In the genomic region with DNA sequence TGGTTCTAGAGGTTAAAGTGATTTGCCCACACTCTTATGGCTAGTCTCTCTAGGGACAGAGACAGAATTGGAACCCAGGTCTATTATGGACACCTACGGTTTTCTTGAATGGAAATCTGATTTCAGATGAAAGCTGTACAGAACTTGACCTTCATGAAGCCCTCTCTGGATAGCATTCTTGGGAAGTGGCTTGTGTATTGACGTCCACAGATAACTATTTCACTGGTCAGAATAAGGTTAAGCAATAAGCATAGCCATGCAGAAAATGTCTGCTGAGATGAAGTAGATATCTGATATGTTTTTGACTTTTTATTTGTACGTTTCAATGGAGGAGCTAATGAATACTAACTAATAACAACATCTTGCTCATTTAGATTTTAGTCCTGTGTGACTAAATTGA, we compare ENCODE assay signal across 8 cellular contexts. TPM values are rescaled to one million over a fixed set of nuclear protein-coding genes. Genes with fewer than 3 reads are reported as not detected.
DNase-seq lines count a peak whose midpoint lies in the region; ATAC-seq and TF ChIP-seq lines count a peak whose summit lies in the region.

No MANE protein-coding gene starts in this region.

- H3K27me3 ChIP-seq in HCT116 (ENCODE audit: insufficient read depth, low read length), result no peaks in the 10 kb centered on the region
- no peaks in the 10 kb centered on the region for H3K27me3 ChIP-seq in cardiac muscle cell
- no peaks in the 10 kb centered on the region for H3K27me3 ChIP-seq in skeletal muscle satellite cell (ENCODE audit: control insufficient read depth, insufficient read depth, low read length)

- TF ChIP-seq POLR2A in HCT116 (IDR thresholded peaks at IDR 0.05; ENCODE audit: borderline replicate concordance, extremely low read depth, insufficient read depth, insufficient read length), result no peak

- no peaks in the 10 kb centered on the region for H3K36me3 Mint-ChIP-seq in activated CD4-positive, alpha-beta memory T cell treated with anti-CD3 and anti-CD28 coated beads, Interleukin-2, amount 10 ng/mL, durations not matched to agents 7 days and 5 days (ENCODE audit: low read depth)

- DNase-seq in HCT116 (ENCODE audit: low read depth, low spot score) (no peak), cardiac muscle cell (ENCODE audit: low read depth in 1 of 2, low spot score in 1 of 2) (peak in 1 of 2 donors; percentile 76), NCI-H524 (lab: John Stamatoyannopoulos, UW) (no peak), COR-L47 (lab: John Stamatoyannopoulos, UW) (no peak), A172 (ENCODE audit: low spot score) (no peak)
- no peak for DNase-seq in activated CD4-positive, alpha-beta memory T cell treated with anti-CD3 and anti-CD28 coated beads, Interleukin-2, amount 10 ng/mL, durations not matched to agents 7 days and 5 days
- DNase-seq in stimulated activated CD4-positive, alpha-beta T cell treated with anti-CD3 and anti-CD28 coated beads, Interleukin-2, amount 100 ng/mL, for 24 hours, result no peak

- H3K36me3 ChIP-seq in HCT116 (ENCODE audit: control insufficient read depth in 1 of 2, insufficient read depth in 2 of 2, low read length in 2 of 2) (no peaks in the 10 kb centered on the region), cardiac muscle cell (peaks cover 11% of the 10 kb centered on the region), skeletal muscle satellite cell (ENCODE audit: insufficient read depth, low read length) (peaks cover 9% of the 10 kb centered on the region)

- no TSS peak for BruUV-seq in HCT116 (replicated peaks; lab: Mats Ljungman, UMichigan)

- no peak overlapping the region for H2AFZ ChIP-seq in HCT116 (ENCODE audit: low read depth, low read length, poor library complexity, severe bottlenecking)

- peaks cover 22% of the 10 kb centered on the region for H3K4me1 Mint-ChIP-seq in activated CD4-positive, alpha-beta memory T cell treated with anti-CD3 and anti-CD28 coated beads, Interleukin-2, amount 10 ng/mL, durations not matched to agents 7 days and 5 days

- H3K9ac ChIP-seq in HCT116 (ENCODE audit: low read length) (peak overlapping the region; percentile 64), skeletal muscle satellite cell (ENCODE audit: low read depth, low read length) (peak overlapping the region; percentile 96)

- RAD21 ChIA-PET in HCT116 (lab: Charles Lee; ENCODE audit: low non-redundant PET in 1 of 2, low total read pairs in 2 of 2, uncharacterized antibody in 2 of 2, unreplicated experiment in 2 of 2), result no interaction called here

- intact Hi-C loops in HCT116 (cut with micrococcal nuclease), result no loop called here

- H3K4me1 ChIP-seq in HCT116 (ENCODE audit: control insufficient read depth in 1 of 2, insufficient read depth in 2 of 2, low read length in 2 of 2) (peaks cover 19 to 29% of the 10 kb centered on the region in 2 experiments), cardiac muscle cell (ENCODE audit: low read depth) (peaks cover 23% of the 10 kb centered on the region), skeletal muscle satellite cell (ENCODE audit: control insufficient read depth, insufficient read depth, low read length) (peaks cover 45% of the 10 kb centered on the region)

- H3K27ac ChIP-seq in HCT116 (ENCODE audit: low read depth, low read length) (peak overlapping the region; percentile 79; the same call in 1 of the 2 replicates), cardiac muscle cell (peak overlapping the region; percentile 85)

- peaks cover 47% of the 10 kb centered on the region for H3K27me3 Mint-ChIP-seq in activated CD4-positive, alpha-beta memory T cell treated with anti-CD3 and anti-CD28 coated beads, Interleukin-2, amount 10 ng/mL, durations not matched to agents 7 days and 5 days

- TF ChIP-seq CTCF in HCT116 (IDR thresholded peaks at IDR 0.05 in 2 of 3, conservative IDR thresholded peaks at IDR 0.05 in 1 of 3; ENCODE audit: borderline replicate concordance in 1 of 3, insufficient read depth in 1 of 3, low read depth in 2 of 3, low read length in 2 of 3) (no peak), cardiac muscle cell (IDR thresholded peaks at IDR 0.05; ENCODE audit: low read depth, low read length) (no peak)

- no peak for TF ChIP-seq RAD21 in HCT116 (IDR thresholded peaks at IDR 0.05; ENCODE audit: low read depth)

- CTCF ChIA-PET in HCT116 (lab: Charles Lee), result interaction anchor here (1.6 to 2.5 kb wide), 2 partner anchors 10 to 23 kb away, joined by 5 to 17 read pairs; a partner anchor contains a TSS
- CTCF ChIA-PET in activated CD4-positive, alpha-beta memory T cell treated with anti-CD3 and anti-CD28 coated beads, Interleukin-2, amount 10 ng/mL, durations not matched to agents 7 days and 5 days (lab: Charles Lee), result interaction anchor here (0.8 to 1.0 kb wide), 3 partner anchors 23 to 970 kb away, joined by 3 read pairs; no protein-coding TSS in a partner anchor

- no peak overlapping the region for H3K27ac Mint-ChIP-seq in activated CD4-positive, alpha-beta memory T cell treated with anti-CD3 and anti-CD28 coated beads, Interleukin-2, amount 10 ng/mL, durations not matched to agents 7 days and 5 days

- H3K9me3 ChIP-seq in HCT116 (ENCODE audit: control insufficient read depth in 1 of 2, insufficient read depth in 1 of 2, low read depth in 1 of 2, low read length in 2 of 2) (no peaks in the 10 kb centered on the region), cardiac muscle cell (ENCODE audit: low read depth) (no peaks in the 10 kb centered on the region), skeletal muscle satellite cell (replicated peaks; ENCODE audit: low read length) (no peaks in the 10 kb centered on the region)

- no peaks in the 10 kb centered on the region for H3K9me2 ChIP-seq in HCT116 (ENCODE audit: insufficient read depth)

- POLR2A ChIA-PET in HCT116 (lab: Charles Lee), result interaction anchor here (1.7 kb wide), 1 partner anchor 9 kb away, joined by 4 read pairs; no protein-coding TSS in a partner anchor
- POLR2A ChIA-PET in activated CD4-positive, alpha-beta memory T cell treated with anti-CD3 and anti-CD28 coated beads, Interleukin-2, amount 10 ng/mL, durations not matched to agents 7 days and 5 days (lab: Charles Lee), result interaction anchor here (1.1 to 1.8 kb wide), 2 partner anchors 9 to 78 kb away, joined by 3 to 4 read pairs; a partner anchor contains a TSS

- peaks cover 20% of the 10 kb centered on the region for H3K79me2 ChIP-seq in HCT116 (ENCODE audit: insufficient read depth, low read length)

- no peaks in the 10 kb centered on the region for H3K9me3 Mint-ChIP-seq in activated CD4-positive, alpha-beta memory T cell treated with anti-CD3 and anti-CD28 coated beads, Interleukin-2, amount 10 ng/mL, durations not matched to agents 7 days and 5 days

- ATAC-seq in HCT116, result no peak

- H4K20me1 ChIP-seq in HCT116 (ENCODE audit: insufficient read depth), result no peaks in the 10 kb centered on the region

- peak overlapping the region; percentile 64 to 67 for H3K4me3 ChIP-seq in HCT116 (replicated peaks in 1 of 2; ENCODE audit: low read depth in 1 of 2, low read length in 2 of 2)
- peak overlapping the region; percentile 67 for H3K4me3 ChIP-seq in cardiac muscle cell
- H3K4me3 ChIP-seq in skeletal muscle satellite cell (ENCODE audit: low read length), result peak overlapping the region; percentile 87

- H3K4me2 ChIP-seq in HCT116 (ENCODE audit: low read length), result peak overlapping the region; percentile 71
- H3K4me2 ChIP-seq in skeletal muscle satellite cell (ENCODE audit: low read length), result peak overlapping the region; percentile 89

- peak overlapping the region; percentile 57 for H3K4me3 Mint-ChIP-seq in activated CD4-positive, alpha-beta memory T cell treated with anti-CD3 and anti-CD28 coated beads, Interleukin-2, amount 10 ng/mL, durations not matched to agents 7 days and 5 days

TF ChIP-seq in HCT116, 20 proteins besides CTCF, POLR2A, EP300 and RAD21 (continues in another document):
- TF ChIP-seq TCF7L2 (IDR thresholded peaks at IDR 0.05; ENCODE audit: borderline replicate concordance, extremely low read depth, insufficient read depth, insufficient read length) (no peak), YY1 (IDR thresholded peaks at IDR 0.05; ENCODE audit: extremely low read depth, insufficient replicate concordance, low read depth, low read length) (no peak), ELF1 (IDR thresholded peaks at IDR 0.05; ENCODE audit: borderline replicate concordance, low read depth) (no peak), ZFX (IDR thresholded peaks at IDR 0.05) (no peak), SRF (IDR thresholded peaks at IDR 0.05; ENCODE audit: low read depth) (no peak), SP1 (IDR thresholded peaks at IDR 0.05; ENCODE audit: low read depth) (no peak), CBX3 (IDR thresholded peaks at IDR 0.05; ENCODE audit: low read depth) (no peak), JUND (IDR thresholded peaks at IDR 0.05) (no peak), POLR2AphosphoS5 (IDR thresholded peaks at IDR 0.05; ENCODE audit: low read depth, low read length) (no peak), SIN3A (IDR thresholded peaks at IDR 0.05; ENCODE audit: low read depth) (no peak), FOSL1 (IDR thresholded peaks at IDR 0.05; ENCODE audit: low read depth) (no peak)
- TF ChIP-seq, protein P1, sequence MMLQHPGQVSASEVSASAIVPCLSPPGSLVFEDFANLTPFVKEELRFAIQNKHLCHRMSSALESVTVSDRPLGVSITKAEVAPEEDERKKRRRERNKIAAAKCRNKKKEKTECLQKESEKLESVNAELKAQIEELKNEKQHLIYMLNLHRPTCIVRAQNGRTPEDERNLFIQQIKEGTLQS (IDR thresholded peaks at IDR 0.05), result no peak

RNA-seq across cellular contexts. Expression of a gene that starts 1.1 kb away (rescaled TPM):
- total RNA-seq in HCT116 (2021; ENCODE audit: unreplicated experiment), result 9.1 TPM
- 4.9 and 7.1 TPM in 2 replicates for polyA plus RNA-seq in HCT116 (2012)
- total RNA-seq in activated CD4-positive, alpha-beta memory T cell treated with anti-CD3 and anti-CD28 coated beads, Interleukin-2, amount 10 ng/mL, durations not matched to agents 7 days and 5 days, result 1 to 10 TPM; 1.2 to 1.4 TPM
- 14.9 and 25.0 TPM in 2 replicates for total RNA-seq in cardiac muscle cell
- polyA plus RNA-seq in cardiac muscle cell, result 19.0 and 27.1 TPM in 2 replicates
- total RNA-seq in skeletal muscle satellite cell (2012; rRNA removed), result 7.0 and 7.4 TPM in 2 replicates
- 7.1 and 7.3 TPM in 2 replicates for total RNA-seq in A172 (2014; rRNA removed; shearing (Covaris generic))

RNA-seq across cellular contexts. Expression of a gene that starts 10.0 kb away (rescaled TPM):
- total RNA-seq in HCT116 (2021; ENCODE audit: unreplicated experiment) (81.4 TPM), cardiac muscle cell (29.9 and 43.4 TPM in 2 replicates)
- 27.4 and 29.4 TPM in 2 replicates for polyA plus RNA-seq in HCT116 (2012)
- 10 to 100 TPM; 19.7 to 21.5 TPM for total RNA-seq in activated CD4-positive, alpha-beta memory T cell treated with anti-CD3 and anti-CD28 coated beads, Interleukin-2, amount 10 ng/mL, durations not matched to agents 7 days and 5 days
- polyA plus RNA-seq in cardiac muscle cell, result 19.4 and 21.7 TPM in 2 replicates
- 43.0 and 53.2 TPM in 2 replicates for total RNA-seq in skeletal muscle satellite cell (2012; rRNA removed)
- total RNA-seq in A172 (2014; rRNA removed; shearing (Covaris generic)), result 18.9 and 29.4 TPM in 2 replicates
